In the genomic region with DNA sequence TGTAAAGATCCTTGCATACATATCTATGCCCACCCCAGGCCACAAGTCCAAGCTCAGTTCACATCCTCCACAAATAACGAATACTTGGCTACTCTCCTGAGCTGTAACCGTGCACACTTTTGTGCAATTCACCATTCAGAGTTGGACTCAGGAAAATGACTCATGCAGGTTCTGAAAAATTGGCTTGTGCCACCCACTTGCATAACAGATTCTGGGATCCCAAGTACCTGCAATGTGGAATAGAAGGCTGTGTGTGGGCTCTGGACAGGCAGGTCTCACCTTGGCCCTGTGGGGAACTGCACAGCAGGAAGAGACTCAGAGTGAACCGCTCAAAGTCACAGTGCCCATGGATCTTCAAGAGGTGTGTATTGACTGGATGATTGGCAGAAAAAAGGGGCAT, we compare ENCODE assay signal across 15 cellular contexts.
A peak's percentile ranks its signal among the peaks of the same experiment; 100 is the strongest.
DNase-seq lines count a peak whose midpoint lies in the region; TF ChIP-seq lines count a peak whose summit lies in the region.
"Had no signal": no experiment of that assay in that cellular context is flagged by ENCODE, and none has a peak within 500 bp of the region (broad histone marks: within the 10 kb centered on the region; RNA-seq: fewer than 3 reads in every experiment).

No MANE protein-coding gene starts in this region.

- H3K36me3 Mint-ChIP-seq in activated CD4-positive, alpha-beta memory T cell treated with anti-CD3 and anti-CD28 coated beads, Interleukin-2, amount 10 ng/mL, durations not matched to agents 7 days and 5 days (ENCODE audit: low read depth): no peaks in the 10 kb centered on the region
- H3K36me3 Mint-ChIP-seq: CD14-positive monocyte; CD8-positive, alpha-beta T cell had no signal

- intact Hi-C loops in ovary (cut with DNase I): no loop called here

- H3K4me3 Mint-ChIP-seq in activated CD4-positive, alpha-beta memory T cell treated with anti-CD3 and anti-CD28 coated beads, Interleukin-2, amount 10 ng/mL, durations not matched to agents 7 days and 5 days: no peak overlapping the region
- H3K4me3 Mint-ChIP-seq: CD14-positive monocyte; CD8-positive, alpha-beta T cell had no signal

- H3K9me3 Mint-ChIP-seq in activated CD4-positive, alpha-beta memory T cell treated with anti-CD3 and anti-CD28 coated beads, Interleukin-2, amount 10 ng/mL, durations not matched to agents 7 days and 5 days: peaks cover 6% of the 10 kb centered on the region
- H3K9me3 Mint-ChIP-seq: CD8-positive, alpha-beta T cell had no signal

- H3K4me1 ChIP-seq in ovary (ENCODE audit: insufficient read depth): no peaks in the 10 kb centered on the region

- TF ChIP-seq POLR2A in ovary (IDR thresholded peaks at IDR 0.05): no peak

- 86 to 92% (median 86%) methylated on average over 3 of the region's 3 CpGs for WGBS in ovary, 3 donors

- H3K36me3 ChIP-seq in ovary: no peaks in the 10 kb centered on the region

- no peaks in the 10 kb centered on the region for H3K9me3 ChIP-seq in ovary
- H3K9me3 ChIP-seq: Caco-2 had no signal

- no peaks in the 10 kb centered on the region for H3K27me3 Mint-ChIP-seq in activated CD4-positive, alpha-beta memory T cell treated with anti-CD3 and anti-CD28 coated beads, Interleukin-2, amount 10 ng/mL, durations not matched to agents 7 days and 5 days

- TF ChIP-seq CTCF in ovary (IDR thresholded peaks at IDR 0.05): no peak

- no peak overlapping the region for H3K4me3 ChIP-seq in ovary
- H3K4me3 ChIP-seq: GM23248 had no signal

- H3K27ac ChIP-seq in ovary: no peak overlapping the region
- H3K27ac ChIP-seq: GM23248, HL-60 had no signal

- POLR2A ChIA-PET in activated CD4-positive, alpha-beta memory T cell treated with anti-CD3 and anti-CD28 coated beads, Interleukin-2, amount 10 ng/mL, durations not matched to agents 7 days and 5 days (lab: Charles Lee): no interaction called here

- TF ChIP-seq EP300 in ovary (IDR thresholded peaks at IDR 0.05): no peak

- CTCF ChIA-PET in activated CD4-positive, alpha-beta memory T cell treated with anti-CD3 and anti-CD28 coated beads, Interleukin-2, amount 10 ng/mL, durations not matched to agents 7 days and 5 days (lab: Charles Lee): no interaction called here

- no peak overlapping the region for H3K27ac Mint-ChIP-seq in activated CD4-positive, alpha-beta memory T cell treated with anti-CD3 and anti-CD28 coated beads, Interleukin-2, amount 10 ng/mL, durations not matched to agents 7 days and 5 days
- H3K27ac Mint-ChIP-seq: CD14-positive monocyte; CD8-positive, alpha-beta T cell had no signal

- H3K27me3 ChIP-seq in ovary: no peaks in the 10 kb centered on the region

- H3K4me1 Mint-ChIP-seq in activated CD4-positive, alpha-beta memory T cell treated with anti-CD3 and anti-CD28 coated beads, Interleukin-2, amount 10 ng/mL, durations not matched to agents 7 days and 5 days: no peaks in the 10 kb centered on the region
- H3K4me1 Mint-ChIP-seq: CD14-positive monocyte had no signal

- DNase-seq in NCI-H226 (peak; percentile 39), dermis blood vessel endothelial cell (peak; percentile 8), inferior parietal cortex (ENCODE audit: extremely low spot score) (peak; percentile 16), putamen (ENCODE audit: low spot score) (peak; percentile 7), ovary (no peak), NCI-H345 (lab: John Stamatoyannopoulos, UW) (no peak)
- no peak for DNase-seq in activated CD4-positive, alpha-beta memory T cell treated with anti-CD3 and anti-CD28 coated beads, Interleukin-2, amount 10 ng/mL, durations not matched to agents 7 days and 5 days
- DNase-seq: Caco-2; CD8-positive, alpha-beta T cell; DMS53; GM23248; H7; IMR-90 had no signal

Comparison
In these comparisons a context has a peak if more than half of its experiments do, and no peak if none do; other contexts are left out.
1. DNase-seq: peak in NCI-H226 (single experiment), dermis blood vessel endothelial cell (single experiment), inferior parietal cortex (single experiment) and putamen (single experiment); none in ovary (0 of 5), NCI-H345 (single experiment) and activated CD4-positive, alpha-beta memory T cell treated with anti-CD3 and anti-CD28 coated beads, Interleukin-2, amount 10 ng/mL, durations not matched to agents 7 days and 5 days (single experiment).